ENCODE assay signal across 8 cellular contexts in the genomic region with DNA sequence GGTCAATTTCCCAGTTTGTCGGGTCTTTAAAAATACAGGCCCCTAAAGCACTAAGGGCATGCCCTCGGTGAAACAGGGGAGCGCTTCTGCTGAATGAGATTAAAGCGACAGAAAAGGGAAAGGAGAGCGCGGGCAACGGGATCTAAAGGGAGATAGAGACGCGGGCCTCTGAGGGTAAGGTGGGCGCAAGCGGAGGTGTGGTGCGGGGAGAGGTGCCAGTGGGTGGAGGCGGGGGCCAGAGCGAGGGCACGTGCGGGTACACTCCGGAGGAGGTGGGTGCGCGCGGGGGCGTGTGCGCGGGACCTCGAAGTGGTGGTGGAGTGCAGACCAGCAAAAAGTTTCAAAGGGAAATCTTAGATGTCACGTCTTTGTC. TPM values are rescaled to one million over a fixed set of nuclear protein-coding genes. Genes with fewer than 3 reads are reported as not detected.
DNase-seq lines count a peak whose midpoint lies in the region; ATAC-seq and TF ChIP-seq lines count a peak whose summit lies in the region.

No MANE protein-coding gene starts in this region.

- no peak for TF ChIP-seq CTCF in PC-9 (conservative IDR thresholded peaks at IDR 0.05)
- no peak for TF ChIP-seq CTCF in GM13976 (IDR thresholded peaks at IDR 0.05; ENCODE audit: borderline replicate concordance, control extremely low read depth, extremely low read depth, insufficient read depth, missing control alignments)

- no peaks in the 10 kb centered on the region for H3K36me3 ChIP-seq in PC-9 (ENCODE audit: low read depth)

- DNase-seq in PC-9 (no peak), superior temporal gyrus (ENCODE audit: extremely low spot score) (no peak), GM13976 (ENCODE audit: low spot score) (no peak)
- DNase-seq in stimulated activated CD4-positive, alpha-beta T cell treated with anti-CD3 and anti-CD28 coated beads, Interleukin-1b, Interleukin-23, amount 100 ng/mL, for 48 hours: peak; percentile 31

- H4K20me1 ChIP-seq in PC-9 (ENCODE audit: insufficient read depth): no peaks in the 10 kb centered on the region

- H3K27ac ChIP-seq in PC-9 (no peak overlapping the region), adipose tissue (ENCODE audit: low read depth, low read length) (peak overlapping the region; percentile 92)

- no peaks in the 10 kb centered on the region for H3K9me2 ChIP-seq in PC-9 (ENCODE audit: insufficient read depth)

- in situ Hi-C loops in GM13976 (cut with MboI; ENCODE audit: low sequenced_read_pairs, unreplicated experiment): loop anchor here (25.0 kb wide), 1 partner anchor 316 kb away; the partner anchor contains the start of gene PPA2

- peak; percentile 2 for ATAC-seq in GM18499 (IDR thresholded peaks at IDR 0.05; ENCODE audit: insufficient read depth, unreplicated experiment)
- peak; percentile 11 for ATAC-seq in HG02623 (IDR thresholded peaks at IDR 0.05; ENCODE audit: unreplicated experiment)

- intact Hi-C loops in PC-9 (cut with micrococcal nuclease; ENCODE audit: unreplicated experiment): loop anchor here (2.0 to 5.0 kb wide), 2 partner anchors 85 to 326 kb away; partner anchors contain the start of gene PPA2

- peak overlapping the region; percentile 99 for H2AFZ ChIP-seq in PC-9

- peak overlapping the region; percentile 92 for H3K4me2 ChIP-seq in PC-9

- CTCF ChIA-PET in PC-9 (lab: Charles Lee): no interaction called here

- H3K4me1 ChIP-seq in PC-9 (replicated peaks; ENCODE audit: insufficient read depth): peaks cover 19% of the 10 kb centered on the region; the same call in 1 of the 2 replicates

- BruUV-seq in PC-9 (replicated peaks; lab: Mats Ljungman, UMichigan): no TSS peak

- no peaks in the 10 kb centered on the region for H3K9me3 ChIP-seq in PC-9 (ENCODE audit: insufficient read depth, low read depth)

- H3K79me2 ChIP-seq in PC-9 (ENCODE audit: low read depth): peaks cover 16% of the 10 kb centered on the region

- POLR2A ChIA-PET in PC-9 (lab: Charles Lee; ENCODE audit: unreplicated experiment): no interaction called here

- no peaks in the 10 kb centered on the region for H3F3A ChIP-seq in PC-9 (ENCODE audit: insufficient read depth, low read depth)

- H3K4me3 ChIP-seq in PC-9: peak overlapping the region; percentile 97
- peak overlapping the region; percentile 89 for H3K4me3 ChIP-seq in iPS-11a (ENCODE audit: low read depth, low read length)

- no peaks in the 10 kb centered on the region for H3K27me3 ChIP-seq in PC-9 (ENCODE audit: insufficient read depth, low read depth)

- 1 to 2% (median 1%) methylated on average over 22 to 25 of the region's 25 CpGs for WGBS in adipose tissue, 3 donors

RNA-seq across cellular contexts. Expression of gene TET2, which starts 0.8 kb away (rescaled TPM):
- 5.2 and 6.6 TPM in 2 replicates for total RNA-seq in PC-9 (2021)
- polyA plus RNA-seq in adipose tissue: 1 to 10 TPM; 1.5 to 3.7 (median 3.1) TPM
